ENCODE assay signal across 1 cellular context in the genomic region with DNA sequence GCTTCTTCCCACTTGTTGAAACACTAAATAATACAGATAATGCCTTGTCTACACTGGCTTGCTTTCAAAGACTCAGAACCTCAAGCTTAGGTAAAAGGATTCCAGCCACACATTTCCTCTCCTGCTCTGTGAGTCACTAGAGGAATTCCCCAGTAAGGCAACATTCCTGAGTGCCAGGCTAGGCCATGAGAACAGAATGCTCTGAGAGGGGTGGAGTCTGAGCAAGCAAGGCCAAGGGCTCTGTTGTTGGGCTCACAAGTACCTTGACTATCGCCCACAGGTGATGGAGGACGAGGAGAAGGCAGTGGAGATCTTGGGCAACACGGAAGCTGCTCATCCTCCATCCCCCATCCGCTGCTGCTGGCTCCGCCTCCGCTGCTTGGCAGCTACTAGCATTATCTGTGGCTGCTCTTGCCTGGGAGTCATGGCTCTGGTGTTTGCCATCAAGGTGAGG.
TF ChIP-seq lines count a peak whose summit lies in the region.

No MANE protein-coding gene starts in this region.

TF ChIP-seq in A549, 52 proteins besides CTCF, POLR2A, EP300 and RAD21:
- TF ChIP-seq FOSL2 (IDR thresholded peaks at IDR 0.05): no peak
- TF ChIP-seq FOSL2 (CRISPR knock-in tag; IDR thresholded peaks at IDR 0.05): peak; percentile 76
- no peak for TF ChIP-seq ZNF302 (CRISPR knock-in tag; IDR thresholded peaks at IDR 0.05)
- TF ChIP-seq, protein P1, sequence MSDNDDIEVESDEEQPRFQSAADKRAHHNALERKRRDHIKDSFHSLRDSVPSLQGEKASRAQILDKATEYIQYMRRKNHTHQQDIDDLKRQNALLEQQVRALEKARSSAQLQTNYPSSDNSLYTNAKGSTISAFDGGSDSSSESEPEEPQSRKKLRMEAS (IDR thresholded peaks at IDR 0.05): peak; percentile 53
- TF ChIP-seq ZFP36 (IDR thresholded peaks at IDR 0.05; ENCODE audit: borderline replicate concordance, partially characterized antibody): no peak
- TF ChIP-seq, protein P2, sequence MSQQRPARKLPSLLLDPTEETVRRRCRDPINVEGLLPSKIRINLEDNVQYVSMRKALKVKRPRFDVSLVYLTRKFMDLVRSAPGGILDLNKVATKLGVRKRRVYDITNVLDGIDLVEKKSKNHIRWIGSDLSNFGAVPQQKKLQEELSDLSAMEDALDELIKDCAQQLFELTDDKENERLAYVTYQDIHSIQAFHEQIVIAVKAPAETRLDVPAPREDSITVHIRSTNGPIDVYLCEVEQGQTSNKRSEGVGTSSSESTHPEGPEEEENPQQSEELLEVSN (IDR thresholded peaks at IDR 0.05; ENCODE audit: borderline replicate concordance, low read depth): 0 out of 2 replicates have a peak, but pooled peaks have one; percentile 41
- peak; percentile 58; the same call in 1 of the 2 replicates for TF ChIP-seq ZSCAN20 (CRISPR knock-in tag; IDR thresholded peaks at IDR 0.05)
- TF ChIP-seq, protein P3, sequence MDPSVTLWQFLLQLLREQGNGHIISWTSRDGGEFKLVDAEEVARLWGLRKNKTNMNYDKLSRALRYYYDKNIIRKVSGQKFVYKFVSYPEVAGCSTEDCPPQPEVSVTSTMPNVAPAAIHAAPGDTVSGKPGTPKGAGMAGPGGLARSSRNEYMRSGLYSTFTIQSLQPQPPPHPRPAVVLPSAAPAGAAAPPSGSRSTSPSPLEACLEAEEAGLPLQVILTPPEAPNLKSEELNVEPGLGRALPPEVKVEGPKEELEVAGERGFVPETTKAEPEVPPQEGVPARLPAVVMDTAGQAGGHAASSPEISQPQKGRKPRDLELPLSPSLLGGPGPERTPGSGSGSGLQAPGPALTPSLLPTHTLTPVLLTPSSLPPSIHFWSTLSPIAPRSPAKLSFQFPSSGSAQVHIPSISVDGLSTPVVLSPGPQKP (IDR thresholded peaks at IDR 0.05; ENCODE audit: low read depth, low read length): no peak
- TF ChIP-seq HOXB13 (CRISPR knock-in tag; IDR thresholded peaks at IDR 0.05; ENCODE audit: low read depth): no peak
- no peak for TF ChIP-seq CBX8 (IDR thresholded peaks at IDR 0.05)
